8 cellular contexts compared by ENCODE assay signal in the genomic region with DNA sequence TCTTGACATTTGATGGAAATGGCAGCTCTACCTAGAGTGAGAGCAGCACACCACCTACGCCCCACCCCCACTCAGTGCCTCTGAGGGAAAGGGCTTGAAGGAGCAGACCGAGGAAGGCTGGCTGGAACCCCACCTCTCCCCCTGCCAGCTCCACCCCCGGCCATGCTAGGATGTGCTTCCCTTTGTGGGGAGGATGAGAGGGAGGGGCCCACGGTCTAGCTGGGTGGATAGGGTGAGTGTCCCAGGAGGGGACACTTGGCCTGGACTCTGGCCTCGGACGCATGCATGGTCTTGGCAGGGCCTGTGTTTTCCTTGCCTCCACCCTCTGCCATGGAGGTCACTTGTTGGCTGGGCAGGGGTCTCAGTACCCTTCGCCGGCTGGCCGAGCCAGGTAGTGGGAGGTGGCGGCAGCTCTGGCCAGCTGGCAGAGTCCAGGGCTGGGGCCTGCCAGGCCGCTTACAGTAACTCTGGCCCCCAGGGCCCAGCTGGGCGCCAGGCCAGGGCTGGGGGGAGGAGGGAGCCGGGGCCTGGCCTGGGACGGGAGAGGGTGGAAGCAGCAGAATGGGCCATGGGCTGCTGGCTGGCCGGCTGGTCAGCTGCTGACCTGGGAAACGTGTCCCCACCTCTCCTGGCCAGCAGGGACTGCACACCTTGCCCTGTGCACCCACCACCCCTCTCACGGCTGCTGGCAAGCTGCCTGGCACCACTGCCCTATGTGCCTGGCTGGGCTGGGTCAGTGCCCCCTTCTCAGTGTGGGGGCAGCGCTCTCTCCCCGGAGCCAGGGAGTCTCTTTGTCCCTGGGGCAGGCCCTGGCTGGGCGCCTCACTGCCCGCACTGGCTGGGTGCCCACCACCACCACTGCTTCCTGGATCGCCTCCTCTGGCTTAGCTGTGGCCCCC. TPM values are rescaled to one million over a fixed set of nuclear protein-coding genes. Genes with fewer than 3 reads are reported as not detected.
DNase-seq lines count a peak whose midpoint lies in the region; ATAC-seq, FAIRE-seq and TF ChIP-seq lines count a peak whose summit lies in the region.

No MANE protein-coding gene starts in this region.

- peak overlapping the region in 1 of 2 donors; percentile 19 for H3K4me3 ChIP-seq in kidney (ENCODE audit: low read length in 2 of 2)

- peaks cover 53 to 68% of the 10 kb centered on the region in 2 donors for H3K4me1 ChIP-seq in kidney (ENCODE audit: control insufficient read depth in 1 of 2, insufficient read depth in 1 of 2, low read depth in 1 of 2, low read length in 2 of 2)

- peak overlapping the region in 1 of 2 donors; percentile 63 for H3K9ac ChIP-seq in kidney (ENCODE audit: low read length in 2 of 2)

- intact Hi-C loops in kidney (cut with DNase I), result no loop called here

- no peaks in the 10 kb centered on the region for H3K36me3 ChIP-seq in kidney (ENCODE audit: control insufficient read depth in 1 of 2, insufficient read depth in 2 of 2, low read length in 2 of 2)

- H3K27ac Mint-ChIP-seq in T-helper 1 cell treated with Interleukin-12 subunit alpha and Interleukin-12 subunit beta and Interleukin-4 antibody, amounts not matched to agents 30 μg/mL and 1 μg/mL, for 36 hours, result peak overlapping the region; percentile 75
- H3K27ac Mint-ChIP-seq in stimulated activated naive CD8-positive, alpha-beta T cell treated with anti-CD3 and anti-CD28 coated beads, Interleukin-15, amount 100 ng/mL, for 72 hours, result peak overlapping the region; percentile 73 to 81

- FAIRE-seq in kidney (lab: Jason Lieb, UNC), result no peak

- TF ChIP-seq CTCF in kidney (IDR thresholded peaks at IDR 0.05; ENCODE audit: borderline replicate concordance, extremely low read depth, insufficient read depth), result no peak

- ATAC-seq in stimulated activated naive CD8-positive, alpha-beta T cell treated with anti-CD3 and anti-CD28 coated beads, Interleukin-15, amount 100 ng/mL, for 72 hours, result no peak

- no peaks in the 10 kb centered on the region for H3K9me3 ChIP-seq in kidney (ENCODE audit: control insufficient read depth in 1 of 2, low read length in 2 of 2)

- no peaks in the 10 kb centered on the region for H3K9me3 Mint-ChIP-seq in T-helper 1 cell treated with Interleukin-12 subunit alpha and Interleukin-12 subunit beta and Interleukin-4 antibody, amounts not matched to agents 30 μg/mL and 1 μg/mL, for 36 hours
- H3K9me3 Mint-ChIP-seq in stimulated activated naive CD8-positive, alpha-beta T cell treated with anti-CD3 and anti-CD28 coated beads, Interleukin-15, amount 100 ng/mL, for 72 hours, result no peaks in the 10 kb centered on the region

- no peak for DNase-seq in T-helper 1 cell
- DNase-seq in amygdala (lab: John Stamatoyannopoulos, UW), result peak in 46 of 56 donors; percentile 26 to 96 (median 71)
- peak; percentile 97 for DNase-seq in kidney
- no peak for DNase-seq in stimulated activated naive CD8-positive, alpha-beta T cell treated with anti-CD3 and anti-CD28 coated beads, Interleukin-15, amount 100 ng/mL, for 72 hours
- DNase-seq in activated effector memory CD4-positive, alpha-beta T cell treated with anti-CD3 and anti-CD28 coated beads, Interleukin-2, amount 50 U/mL, for 16 hours, result no peak
- DNase-seq in AML-193 (lab: John Stamatoyannopoulos, UW), result no peak
- no peak for DNase-seq in MV-4-11 (lab: John Stamatoyannopoulos, UW)

- H3K4me3 Mint-ChIP-seq in T-helper 1 cell treated with Interleukin-12 subunit alpha and Interleukin-12 subunit beta and Interleukin-4 antibody, amounts not matched to agents 30 μg/mL and 1 μg/mL, for 36 hours, result peak overlapping the region; percentile 55
- peak overlapping the region; percentile 40 to 74 for H3K4me3 Mint-ChIP-seq in stimulated activated naive CD8-positive, alpha-beta T cell treated with anti-CD3 and anti-CD28 coated beads, Interleukin-15, amount 100 ng/mL, for 72 hours

- peak overlapping the region; percentile 73 to 89 for H3K27ac ChIP-seq in kidney (ENCODE audit: low read depth in 2 of 2, low read length in 2 of 2)

- H3K27me3 Mint-ChIP-seq in T-helper 1 cell treated with Interleukin-12 subunit alpha and Interleukin-12 subunit beta and Interleukin-4 antibody, amounts not matched to agents 30 μg/mL and 1 μg/mL, for 36 hours (ENCODE audit: low read depth), result no peaks in the 10 kb centered on the region
- no peaks in the 10 kb centered on the region for H3K27me3 Mint-ChIP-seq in stimulated activated naive CD8-positive, alpha-beta T cell treated with anti-CD3 and anti-CD28 coated beads, Interleukin-15, amount 100 ng/mL, for 72 hours

- H3K36me3 Mint-ChIP-seq in T-helper 1 cell treated with Interleukin-12 subunit alpha and Interleukin-12 subunit beta and Interleukin-4 antibody, amounts not matched to agents 30 μg/mL and 1 μg/mL, for 36 hours (ENCODE audit: low read depth), result peaks cover 32% of the 10 kb centered on the region

- H3K4me1 Mint-ChIP-seq in T-helper 1 cell treated with Interleukin-12 subunit alpha and Interleukin-12 subunit beta and Interleukin-4 antibody, amounts not matched to agents 30 μg/mL and 1 μg/mL, for 36 hours (ENCODE audit: low read depth), result peaks cover 64% of the 10 kb centered on the region
- peaks cover 87% of the 10 kb centered on the region for H3K4me1 Mint-ChIP-seq in stimulated activated naive CD8-positive, alpha-beta T cell treated with anti-CD3 and anti-CD28 coated beads, Interleukin-15, amount 100 ng/mL, for 72 hours

RNA-seq across cellular contexts. Expression of a gene that starts 23.0 kb away (rescaled TPM):
- total RNA-seq in kidney, result 45.7 TPM
- polyA plus RNA-seq in kidney (ENCODE audit: insufficient read depth, low read depth, low replicate concordance), result 22.5 TPM

RNA-seq across cellular contexts. Expression of a gene that starts 32.5 kb away (rescaled TPM):
- 2.6 TPM for total RNA-seq in kidney
- not detected for polyA plus RNA-seq in kidney (ENCODE audit: insufficient read depth, low read depth, low replicate concordance)

RNA-seq across cellular contexts. Expression of a gene that starts 44.3 kb away (rescaled TPM):
- total RNA-seq in kidney, result 1.7 TPM
- polyA plus RNA-seq in kidney (ENCODE audit: insufficient read depth, low read depth, low replicate concordance), result 0.49 TPM

Comparison
In these comparisons a context has a peak if more than half of its experiments do, and no peak if none do; other contexts are left out.
1. DNase-seq: peak in amygdala (46 of 56) and kidney (single experiment); none in T-helper 1 cell (0 of 5), stimulated activated naive CD8-positive, alpha-beta T cell treated with anti-CD3 and anti-CD28 coated beads, Interleukin-15, amount 100 ng/mL, for 72 hours (0 of 2), activated effector memory CD4-positive, alpha-beta T cell treated with anti-CD3 and anti-CD28 coated beads, Interleukin-2, amount 50 U/mL, for 16 hours (single experiment), AML-193 (0 of 2) and MV-4-11 (single experiment).